10 cellular contexts compared by ENCODE assay signal in the genomic region with DNA sequence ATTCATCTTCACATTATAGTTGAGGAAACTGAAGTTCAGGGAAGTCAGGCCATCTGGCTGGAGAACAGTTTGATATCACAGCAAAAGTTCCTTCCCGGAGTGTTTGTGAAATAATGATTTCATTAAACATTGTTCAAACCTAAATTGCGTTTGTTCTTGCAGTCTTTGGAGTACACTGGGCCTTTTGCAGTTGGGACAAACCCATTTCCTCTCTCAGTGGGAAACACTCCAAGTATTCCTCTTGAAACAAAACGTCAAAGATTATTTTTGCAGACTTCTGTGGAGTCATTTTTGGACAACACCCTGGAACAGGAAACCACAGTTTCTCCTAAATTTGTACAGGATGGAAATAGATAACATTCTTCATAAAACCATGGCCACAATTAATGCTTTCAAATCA.
DNase-seq lines count a peak whose midpoint lies in the region; ATAC-seq and TF ChIP-seq lines count a peak whose summit lies in the region.
"Had no signal": no experiment of that assay in that cellular context is flagged by ENCODE, and none has a peak within 500 bp of the region (broad histone marks: within the 10 kb centered on the region; RNA-seq: fewer than 3 reads in every experiment).

No MANE protein-coding gene starts in this region.

- H3K4me1 ChIP-seq in cardiac muscle cell (ENCODE audit: low read depth) (peaks cover 29% of the 10 kb centered on the region), psoas muscle (peaks cover 39% of the 10 kb centered on the region)

- H3K9me3 ChIP-seq in cardiac muscle cell (ENCODE audit: low read depth) (no peaks in the 10 kb centered on the region), psoas muscle (no peaks in the 10 kb centered on the region)

- intact Hi-C loops in psoas muscle (cut with DNase I) = loop anchor here in 1 of 2 donors (5.0 kb wide), 1 partner anchor 287 kb away; a partner anchor contains a TSS

- 24 to 35% (median 30%) methylated on average over 3 of the region's 3 CpGs for WGBS in psoas muscle, 3 donors

- H3K27ac ChIP-seq in angular gyrus (ENCODE audit: low read depth, low read length) = peak overlapping the region; percentile 50
- H3K27ac ChIP-seq in cardiac muscle cell = peak overlapping the region; percentile 74
- peak overlapping the region; percentile 25 for H3K27ac ChIP-seq in psoas muscle
- H3K27ac ChIP-seq: VCaP had no signal

- no peak overlapping the region for H3K4me3 ChIP-seq in cardiac muscle cell
- H3K4me3 ChIP-seq in psoas muscle = no peak overlapping the region

- peak; percentile 74 for DNase-seq in AG09319 (ENCODE audit: extremely low read depth, low read depth)
- peak in 1 of 2 donors; percentile 97 for DNase-seq in cardiac muscle cell (ENCODE audit: low read depth in 1 of 2, low spot score in 1 of 2)
- no peak for DNase-seq in psoas muscle
- DNase-seq in effector CD4-positive, alpha-beta T cell = no peak
- no peak for DNase-seq in mesenteric fat pad (ENCODE audit: low spot score)
- DNase-seq in CD1c-positive myeloid dendritic cell (ENCODE audit: extremely low spot score) = no peak
- DNase-seq: NCI-H510A treated with DMSO at 0.1 percent for 48 hours had no signal

- no peak for TF ChIP-seq CTCF in AG09319 (IDR thresholded peaks at IDR 0.05; ENCODE audit: low read depth, low read length)
- TF ChIP-seq CTCF in cardiac muscle cell (IDR thresholded peaks at IDR 0.05; ENCODE audit: low read depth, low read length) = no peak
- TF ChIP-seq CTCF in psoas muscle (IDR thresholded peaks at IDR 0.05) = no peak

- H3K27me3 ChIP-seq in cardiac muscle cell (no peaks in the 10 kb centered on the region), psoas muscle (ENCODE audit: insufficient read depth in 3 of 3, low read length in 2 of 3) (no peaks in the 10 kb centered on the region)

- peak; percentile 15 to 72 (median 60) for ATAC-seq in psoas muscle
- ATAC-seq in GM18511 (IDR thresholded peaks at IDR 0.05; ENCODE audit: unreplicated experiment) = no peak

- no peaks in the 10 kb centered on the region for H3K36me3 ChIP-seq in cardiac muscle cell
- H3K36me3 ChIP-seq in psoas muscle (ENCODE audit: insufficient read depth in 1 of 2, low read depth in 1 of 2) = no peaks in the 10 kb centered on the region
